In the genomic region with DNA sequence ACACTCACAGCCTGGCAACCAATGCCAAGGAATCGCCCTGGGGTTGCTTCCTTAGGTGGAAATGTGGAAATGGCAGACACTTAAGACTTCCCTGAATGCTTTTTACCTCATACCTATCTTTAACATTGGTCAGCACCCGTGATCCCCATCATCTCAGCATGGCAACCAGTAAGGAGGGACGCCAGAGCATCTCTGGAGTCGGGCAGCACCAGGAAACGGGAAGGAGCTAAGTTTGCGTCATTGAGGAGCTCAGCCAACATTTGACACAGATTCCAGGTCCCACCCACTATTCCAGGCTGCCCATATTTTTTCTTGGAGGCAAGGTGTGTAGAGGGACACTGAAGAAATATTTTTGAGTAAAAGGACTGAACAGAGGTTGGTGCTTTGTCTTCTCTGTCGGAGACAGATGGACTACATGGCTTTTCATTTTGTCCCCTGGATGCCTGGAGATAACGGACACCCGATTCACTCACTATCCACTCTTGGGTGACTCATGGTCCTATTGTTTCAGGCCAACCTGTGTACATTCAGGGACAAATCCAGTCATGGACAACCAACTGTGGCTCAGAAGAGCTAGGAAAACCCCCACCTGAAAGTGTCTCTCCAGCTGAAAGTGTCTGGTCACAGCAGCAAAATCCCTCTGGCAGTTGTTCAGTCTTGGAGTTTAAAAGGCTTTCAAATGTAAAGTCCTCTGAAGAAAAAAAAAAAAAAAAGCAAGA, we compare ENCODE assay signal across 16 cellular contexts.
"Had no signal": no experiment of that assay in that cellular context is flagged by ENCODE, and none has a peak within 500 bp of the region (broad histone marks: within the 10 kb centered on the region; RNA-seq: fewer than 3 reads in every experiment).

No MANE protein-coding gene starts in this region.

- H3K27me3 ChIP-seq: adrenal gland, thyroid gland had no signal

- H3K9me3 ChIP-seq: adrenal gland, left ventricle myocardium inferior, thyroid gland had no signal

- DNase-seq: activated CD4-positive, alpha-beta T cell treated with anti-CD3 and anti-CD28 coated beads, Interleukin-2, amount 50 U/mL, for 48 hours; activated gamma-delta T cell; adrenal gland; erythroblast; left ventricle myocardium inferior; occipital lobe; stimulated activated CD4-positive, alpha-beta T cell treated with anti-CD3 and anti-CD28 coated beads, Interleukin-12 subunit alpha, Interleukin-12 subunit beta, amount 100 ng/mL, for 4 hours; stimulated activated CD4-positive, alpha-beta T cell treated with anti-CD3 and anti-CD28 coated beads, Interleukin-1b, Interleukin-23, amount 100 ng/mL, for 48 hours; stimulated activated CD8-positive, alpha-beta memory T cell treated with anti-CD3 and anti-CD28 coated beads, Interleukin-4, amount 100 ng/mL, for 48 hours; stimulated activated naive CD4-positive, alpha-beta T cell treated with Interleukin-2 at 50 U/mL for 16 hours; T-helper 2 cell; thyroid gland had no signal

- H3K27ac ChIP-seq: adrenal gland, left ventricle myocardium inferior, thyroid gland had no signal

- H3K9me3 Mint-ChIP-seq: activated naive CD4-positive, alpha-beta T cell treated with anti-CD3 and anti-CD28 coated beads, Interleukin-2, amount 50 U/mL, for 72 hours had no signal

- H3K27me3 Mint-ChIP-seq: progenitor cell of endocrine pancreas had no signal

- FAIRE-seq: frontal cortex, TTC549 had no signal

- H3K36me3 Mint-ChIP-seq: activated naive CD4-positive, alpha-beta T cell treated with anti-CD3 and anti-CD28 coated beads, Interleukin-2, amount 50 U/mL, for 72 hours had no signal

- H3K4me1 ChIP-seq: adrenal gland, left ventricle myocardium inferior, thyroid gland had no signal

- H3K4me3 ChIP-seq: adrenal gland, left ventricle myocardium inferior, thyroid gland had no signal

- H3K27ac Mint-ChIP-seq: activated naive CD4-positive, alpha-beta T cell treated with anti-CD3 and anti-CD28 coated beads, Interleukin-2, amount 50 U/mL, for 72 hours; progenitor cell of endocrine pancreas had no signal

- H3K36me3 ChIP-seq: adrenal gland, left ventricle myocardium inferior, thyroid gland had no signal
